Comparison of ENCODE assay signal across 8 cellular contexts in the genomic region with DNA sequence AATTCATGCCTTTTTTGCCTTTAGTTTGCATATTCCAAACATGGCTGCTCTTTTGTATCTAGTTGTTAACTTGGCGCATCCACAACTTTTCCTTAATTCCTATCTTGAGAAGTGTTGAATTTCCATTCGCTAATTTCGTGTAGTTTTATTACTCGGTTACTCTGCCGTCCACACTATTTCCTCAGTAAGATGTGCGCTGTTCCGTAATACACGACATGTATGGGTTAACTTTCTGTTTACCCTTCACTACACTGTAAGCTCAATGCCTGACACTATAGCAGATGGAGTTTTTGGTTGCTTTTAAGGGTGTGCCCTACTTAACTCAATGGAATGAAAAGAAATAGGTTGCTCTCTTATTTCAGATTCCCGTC. TPM values are rescaled to one million over a fixed set of nuclear protein-coding genes. Genes with fewer than 3 reads are reported as not detected.
DNase-seq lines count a peak whose midpoint lies in the region; ATAC-seq, FAIRE-seq and TF ChIP-seq lines count a peak whose summit lies in the region.

No MANE protein-coding gene starts in this region.

- H3K4me3 ChIP-seq in HCT116 (replicated peaks in 1 of 2; ENCODE audit: low read depth in 1 of 2, low read length in 2 of 2) (peak overlapping the region; percentile 73 to 98), hepatocyte (peak overlapping the region; percentile 74), skin epidermis (peak overlapping the region; percentile 70 to 80 (median 76))

- FAIRE-seq in HTR-8/SVneo (lab: Jason Lieb, UNC) = no peak

- no peak for DNase-seq in HCT116 (ENCODE audit: low read depth, low spot score)
- no peak for DNase-seq in activated B cell treated with CpG ODN at 0.5 μM for 24 hours
- DNase-seq in hepatocyte (ENCODE audit: low spot score) = no peak
- no peak for DNase-seq in NCI-H774 (lab: John Stamatoyannopoulos, UW)
- DNase-seq in HTR-8/SVneo (ENCODE audit: insufficient read length, low spot score) = no peak
- DNase-seq in nucleus accumbens (lab: John Stamatoyannopoulos, UW) = no peak

- no peak for TF ChIP-seq RAD21 in HCT116 (IDR thresholded peaks at IDR 0.05; ENCODE audit: low read depth)

- peaks cover 48% of the 10 kb centered on the region for H3K4me1 Mint-ChIP-seq in activated B cell treated with CpG ODN at 0.5 μM for 24 hours

- TSS peak; percentile 52 for BruUV-seq in HCT116 (replicated peaks; lab: Mats Ljungman, UMichigan)

- ATAC-seq in HCT116 = no peak
- ATAC-seq in activated B cell treated with CpG ODN at 0.5 μM for 24 hours (ENCODE audit: low read depth) = no peak
- no peak for ATAC-seq in HG02610 (IDR thresholded peaks at IDR 0.05; ENCODE audit: unreplicated experiment)

- no peaks in the 10 kb centered on the region for H3K9me2 ChIP-seq in HCT116 (ENCODE audit: insufficient read depth)
- H3K9me2 ChIP-seq in hepatocyte (replicated peaks; ENCODE audit: insufficient read depth) = no peaks in the 10 kb centered on the region

- H3K9me3 Mint-ChIP-seq in activated B cell treated with CpG ODN at 0.5 μM for 24 hours = no peaks in the 10 kb centered on the region

- no peaks in the 10 kb centered on the region for H3K27me3 Mint-ChIP-seq in activated B cell treated with CpG ODN at 0.5 μM for 24 hours

- peak overlapping the region; percentile 96 for H3K27ac Mint-ChIP-seq in activated B cell treated with CpG ODN at 0.5 μM for 24 hours

- TF ChIP-seq CTCF in HCT116 (IDR thresholded peaks at IDR 0.05 in 2 of 3, conservative IDR thresholded peaks at IDR 0.05 in 1 of 3; ENCODE audit: borderline replicate concordance in 1 of 3, insufficient read depth in 1 of 3, low read depth in 2 of 3, low read length in 2 of 3) (no peak), activated B cell treated with CpG ODN at 0.5 μM for 24 hours (IDR thresholded peaks at IDR 0.05) (no peak), hepatocyte (IDR thresholded peaks at IDR 0.05; ENCODE audit: poor library complexity) (no peak)

- 4% methylated on average over 9 of the region's 9 CpGs for WGBS in hepatocyte (ENCODE audit: low lambda C conversion rate, missing lambda C conversion rate)

- H3K4me3 Mint-ChIP-seq in activated B cell treated with CpG ODN at 0.5 μM for 24 hours = peak overlapping the region; percentile 94

- peak overlapping the region; percentile 89 for H3K27ac ChIP-seq in HCT116 (ENCODE audit: low read depth, low read length)
- H3K27ac ChIP-seq in hepatocyte = peak overlapping the region; percentile 92
- H3K27ac ChIP-seq in skin epidermis = peak overlapping the region; percentile 33 to 96 (median 88)

- H3K79me2 ChIP-seq in HCT116 (ENCODE audit: insufficient read depth, low read length) (peaks cover 51% of the 10 kb centered on the region), hepatocyte (peaks cover 32% of the 10 kb centered on the region)

- CTCF ChIA-PET in HCT116 (lab: Charles Lee) = interaction anchor here (1.6 kb wide), 1 partner anchor 91 kb away, joined by 3 read pairs; no protein-coding TSS in a partner anchor
- CTCF ChIA-PET in activated B cell treated with CpG ODN at 0.5 μM for 24 hours (lab: Charles Lee) = interaction anchor here (1.2 to 3.7 kb wide), 5 partner anchors 16 to 218 kb away, joined by 3 to 16 read pairs (median 4); no protein-coding TSS in a partner anchor

- POLR2A ChIA-PET in HCT116 (lab: Charles Lee) = interaction anchor here (1.4 to 1.7 kb wide), 3 partner anchors 9 to 29 kb away, joined by 5 to 9 read pairs (median 6); no protein-coding TSS in a partner anchor
- POLR2A ChIA-PET in activated B cell treated with CpG ODN at 0.5 μM for 24 hours (lab: Charles Lee) = interaction anchor here (0.6 to 5.9 kb wide), 11 partner anchors 8 to 1270 kb away, joined by 3 to 101 read pairs (median 5); partner anchors contain the start of genes ACAA1, GORASP1, SLC25A38 and TTC21A

- peak overlapping the region; percentile 87 for H3K9ac ChIP-seq in HCT116 (ENCODE audit: low read length)

- H3K36me3 ChIP-seq in HCT116 (ENCODE audit: control insufficient read depth in 1 of 2, insufficient read depth in 2 of 2, low read length in 2 of 2) = peaks cover 40 to 52% of the 10 kb centered on the region in 2 experiments
- H3K36me3 ChIP-seq in hepatocyte (replicated peaks; ENCODE audit: insufficient read depth, low read depth) = peaks cover 8% of the 10 kb centered on the region

- H3K27me3 ChIP-seq in HCT116 (ENCODE audit: insufficient read depth, low read length) (no peaks in the 10 kb centered on the region), hepatocyte (no peaks in the 10 kb centered on the region)

- RAD21 ChIA-PET in HCT116 (lab: Charles Lee; ENCODE audit: low non-redundant PET in 1 of 2, low total read pairs in 2 of 2, uncharacterized antibody in 2 of 2, unreplicated experiment in 2 of 2) = no interaction called here

- no peak for TF ChIP-seq POLR2A in HCT116 (IDR thresholded peaks at IDR 0.05; ENCODE audit: borderline replicate concordance, extremely low read depth, insufficient read depth, insufficient read length)

- H3K4me2 ChIP-seq in HCT116 (ENCODE audit: low read length) (peak overlapping the region; percentile 89), hepatocyte (peak overlapping the region; percentile 86)

- H4K20me1 ChIP-seq in HCT116 (ENCODE audit: insufficient read depth) (peaks cover 31% of the 10 kb centered on the region; the same call in 1 of the 2 replicates), hepatocyte (ENCODE audit: insufficient read depth, poor library complexity, severe bottlenecking) (peaks cover 34% of the 10 kb centered on the region)

- H3K9me3 ChIP-seq in HCT116 (ENCODE audit: control insufficient read depth in 1 of 2, insufficient read depth in 1 of 2, low read depth in 1 of 2, low read length in 2 of 2) (no peaks in the 10 kb centered on the region), hepatocyte (ENCODE audit: low read depth) (no peaks in the 10 kb centered on the region)

- intact Hi-C loops in HCT116 (cut with micrococcal nuclease) (no loop called here), activated B cell treated with CpG ODN at 0.5 μM for 24 hours (cut with micrococcal nuclease) (loop anchor here (2.0 kb wide), 2 partner anchors 300 to 1270 kb away; partner anchors contain the start of genes ACAA1, GORASP1 and TTC21A)

- peaks cover 59% of the 10 kb centered on the region for H3K36me3 Mint-ChIP-seq in activated B cell treated with CpG ODN at 0.5 μM for 24 hours (ENCODE audit: low read depth)

- H3K4me1 ChIP-seq in HCT116 (ENCODE audit: control insufficient read depth in 1 of 2, insufficient read depth in 2 of 2, low read length in 2 of 2) = peaks cover 11 to 32% of the 10 kb centered on the region in 2 experiments
- peaks cover 11% of the 10 kb centered on the region for H3K4me1 ChIP-seq in hepatocyte (ENCODE audit: insufficient read depth)

- H2AFZ ChIP-seq in HCT116 (ENCODE audit: low read depth, low read length, poor library complexity, severe bottlenecking) (no peak overlapping the region), hepatocyte (peak overlapping the region; percentile 41)

TF ChIP-seq in HCT116, 20 proteins besides CTCF, POLR2A, EP300 and RAD21 (continues in another document):
- TF ChIP-seq POLR2AphosphoS5 (IDR thresholded peaks at IDR 0.05; ENCODE audit: low read depth, low read length) (no peak), JUND (IDR thresholded peaks at IDR 0.05) (no peak), ATF3 (IDR thresholded peaks at IDR 0.05) (no peak), FOSL1 (IDR thresholded peaks at IDR 0.05; ENCODE audit: low read depth) (no peak), EGR1 (IDR thresholded peaks at IDR 0.05; ENCODE audit: low read depth) (no peak), MAX (IDR thresholded peaks at IDR 0.05) (no peak), ELF1 (IDR thresholded peaks at IDR 0.05; ENCODE audit: borderline replicate concordance, low read depth) (no peak), TCF7L2 (IDR thresholded peaks at IDR 0.05; ENCODE audit: borderline replicate concordance, extremely low read depth, insufficient read depth, insufficient read length) (no peak), CBX3 (IDR thresholded peaks at IDR 0.05; ENCODE audit: low read depth) (no peak), YY1 (IDR thresholded peaks at IDR 0.05; ENCODE audit: extremely low read depth, insufficient replicate concordance, low read depth, low read length) (no peak), ZNF274 (IDR thresholded peaks at IDR 0.05; ENCODE audit: low read depth, low read length) (no peak)

RNA-seq across cellular contexts. Expression of gene RPSA, which starts 0.7 kb away (rescaled TPM):
- 2,486 TPM for total RNA-seq in HCT116 (2021; ENCODE audit: unreplicated experiment)
- 3,310 and 3,338 TPM in 2 replicates for polyA plus RNA-seq in HCT116 (2012)
- total RNA-seq in activated B cell treated with CpG ODN at 0.5 μM for 24 hours = 2,697 and 2,952 TPM in 2 replicates
- 961 and 1,236 TPM in 2 replicates for total RNA-seq in hepatocyte
- polyA plus RNA-seq in hepatocyte = 249 and 267 TPM in 2 replicates

RNA-seq across cellular contexts. Expression of gene SLC25A38, which starts 24.1 kb away (rescaled TPM):
- 26.7 TPM for total RNA-seq in HCT116 (2021; ENCODE audit: unreplicated experiment)
- 17.0 and 23.9 TPM in 2 replicates for polyA plus RNA-seq in HCT116 (2012)
- 51.6 and 52.9 TPM in 2 replicates for total RNA-seq in activated B cell treated with CpG ODN at 0.5 μM for 24 hours
- total RNA-seq in hepatocyte = 37.2 and 43.2 TPM in 2 replicates
- 32.4 and 35.7 TPM in 2 replicates for polyA plus RNA-seq in hepatocyte
